ENCODE assay signal across 23 cellular contexts in genomic region chr20:18832801-18833200, GRCh38. TPM values are rescaled to one million over a fixed set of nuclear protein-coding genes. Genes with fewer than 3 reads are reported as not detected.
DNase-seq lines count a peak whose midpoint lies in the region; ATAC-seq lines count a peak whose summit lies in the region.
"Had no signal": no experiment of that assay in that cellular context is flagged by ENCODE, and none has a peak within 500 bp of the region (broad histone marks: within the 10 kb centered on the region; RNA-seq: fewer than 3 reads in every experiment).

No MANE protein-coding gene starts in this region.

- peak overlapping the region in 1 of 2 experiments; percentile 6 for H3K14ac ChIP-seq in mesenchymal stem cell (ENCODE audit: low read length in 2 of 2)

- H3K4ac ChIP-seq in mesenchymal stem cell (ENCODE audit: low read depth in 1 of 2, low read length in 2 of 2) = no peak overlapping the region

- no peaks in the 10 kb centered on the region for H3K9me3 ChIP-seq in mesenchymal stem cell (ENCODE audit: control insufficient read depth, low read length)
- H3K9me3 ChIP-seq: BE2C had no signal

- no peak overlapping the region for H3K23ac ChIP-seq in mesenchymal stem cell (ENCODE audit: low read length in 2 of 2)

- H2BK120ac ChIP-seq in mesenchymal stem cell (ENCODE audit: low read depth, low read length) = no peak overlapping the region

- no peaks in the 10 kb centered on the region for H3K79me1 ChIP-seq in mesenchymal stem cell (replicated peaks; ENCODE audit: low read length, poor library complexity, severe bottlenecking)

- H3K27ac Mint-ChIP-seq in activated naive CD4-positive, alpha-beta T cell treated with anti-CD3 and anti-CD28 coated beads, Interleukin-2, amount 50 U/mL, for 72 hours = no peak overlapping the region
- H3K27ac Mint-ChIP-seq: CD4-positive, CD25-positive, alpha-beta regulatory T cell had no signal

- no peak overlapping the region for H2AFZ ChIP-seq in mesenchymal stem cell (ENCODE audit: low read depth, low read length)

- no peak overlapping the region for H4K91ac ChIP-seq in mesenchymal stem cell (ENCODE audit: low read length)

- H3K4me1 ChIP-seq in mesenchymal stem cell (ENCODE audit: control insufficient read depth, insufficient read depth, low read depth, low read length) = peaks cover 1% of the 10 kb centered on the region
- H3K4me1 ChIP-seq: BE2C had no signal

- H3K4me2 ChIP-seq in mesenchymal stem cell (ENCODE audit: low read length, poor library complexity, severe bottlenecking) = no peak overlapping the region

- no peaks in the 10 kb centered on the region for H3K9me3 Mint-ChIP-seq in activated naive CD4-positive, alpha-beta T cell treated with anti-CD3 and anti-CD28 coated beads, Interleukin-2, amount 50 U/mL, for 72 hours

- no peaks in the 10 kb centered on the region for H3K36me3 Mint-ChIP-seq in activated naive CD4-positive, alpha-beta T cell treated with anti-CD3 and anti-CD28 coated beads, Interleukin-2, amount 50 U/mL, for 72 hours
- H3K36me3 Mint-ChIP-seq: CD4-positive, CD25-positive, alpha-beta regulatory T cell had no signal

- peak overlapping the region; percentile 30 to 59 for H3K18ac ChIP-seq in mesenchymal stem cell (ENCODE audit: low read depth in 1 of 2, low read length in 2 of 2)

- no peak overlapping the region for H3K27ac ChIP-seq in mesenchymal stem cell (ENCODE audit: low read length, poor library complexity, severe bottlenecking)
- H3K27ac ChIP-seq: HL-60, SK-N-MC had no signal

- no peak overlapping the region for H2AK5ac ChIP-seq in mesenchymal stem cell (ENCODE audit: low read length, severe bottlenecking)

- DNase-seq in A172 (ENCODE audit: low spot score) (peak; percentile 35), RPMI7951 (ENCODE audit: low read depth) (peak; percentile 13), mesenchymal stem cell (peak; percentile 13), retina (peak; percentile 10), NOMO-1 treated with dmso at 0.1 percent for 144 hours (lab: John Stamatoyannopoulos, UW; ENCODE audit: unreplicated experiment) (no peak), AG20443 (ENCODE audit: low spot score) (no peak), SKM-1 (lab: John Stamatoyannopoulos, UW; ENCODE audit: unreplicated experiment) (no peak)
- DNase-seq in activated naive CD4-positive, alpha-beta T cell treated with anti-CD3 and anti-CD28 coated beads, Interleukin-2, amount 50 U/mL, for 72 hours (ENCODE audit: low spot score in 2 of 2) = no peak
- DNase-seq: BE2C; CD4-positive, CD25-positive, alpha-beta regulatory T cell; COR-L47; DMS79; H7; KG1; NCI-H1092; NCI-H1436 treated with DMSO at 0.1 percent for 48 hours; NCI-H1930; NCI-H345; NCI-H524 treated with DMSO at 0.1 percent for 48 hours; RPMI8226; SHP77 had no signal

- H2BK5ac ChIP-seq in mesenchymal stem cell (ENCODE audit: low read depth, low read length, poor library complexity, severe bottlenecking) = no peak overlapping the region

- no peak overlapping the region for H4K8ac ChIP-seq in mesenchymal stem cell (ENCODE audit: low read length)

- no peak for ATAC-seq in activated naive CD4-positive, alpha-beta T cell treated with anti-CD3 and anti-CD28 coated beads, Interleukin-2, amount 50 U/mL, for 72 hours

- 63% methylated on average over 3 of the region's 4 CpGs for WGBS in mesenchymal stem cell

- H3K27me3 ChIP-seq in mesenchymal stem cell (ENCODE audit: control insufficient read depth in 1 of 2, insufficient read depth in 1 of 2, low read length in 2 of 2) = no peaks in the 10 kb centered on the region

- H3K4me3 ChIP-seq in mesenchymal stem cell (ENCODE audit: insufficient read depth in 1 of 2, low read depth in 1 of 2, low read length in 2 of 2) = no peak overlapping the region
- H3K4me3 ChIP-seq: SK-N-MC had no signal

- no peak overlapping the region for H2BK15ac ChIP-seq in mesenchymal stem cell (ENCODE audit: low read depth, poor library complexity, severe bottlenecking)

- H2BK12ac ChIP-seq in mesenchymal stem cell (ENCODE audit: low read length in 2 of 2) = no peak overlapping the region

- no peak overlapping the region for H3K9ac ChIP-seq in mesenchymal stem cell (ENCODE audit: low read length)

- no peaks in the 10 kb centered on the region for H3K36me3 ChIP-seq in mesenchymal stem cell (ENCODE audit: control insufficient read depth in 1 of 2, insufficient read depth in 2 of 2, low read depth in 1 of 2, low read length in 2 of 2)
- H3K36me3 ChIP-seq: BE2C had no signal

RNA-seq across cellular contexts. Expression of gene SCP2D1, which starts 19.2 kb away (rescaled TPM):
- not detected in 2 replicates for total RNA-seq in A172 (2014; rRNA removed; shearing (Covaris generic))
- not detected in 2 replicates for total RNA-seq in RPMI7951 (2014; rRNA removed; shearing (Covaris generic))
- not detected for polyA plus RNA-seq in mesenchymal stem cell (2013, experiment 1 of 2)
- not detected for polyA plus RNA-seq in mesenchymal stem cell (2013, experiment 2 of 2)
- under 1 TPM in 1 of 2 donors, not detected in 1; 0.36 TPM for total RNA-seq in activated naive CD4-positive, alpha-beta T cell treated with anti-CD3 and anti-CD28 coated beads, Interleukin-2, amount 50 U/mL, for 72 hours
- total RNA-seq: CD4-positive, CD25-positive, alpha-beta regulatory T cell; H7 had no signal
- polyA plus RNA-seq: CD4-positive, CD25-positive, alpha-beta regulatory T cell had no signal

Comparison
In these comparisons a context has a peak if more than half of its experiments do, and no peak if none do; other contexts are left out.
1. DNase-seq: peak in A172 (single experiment), RPMI7951 (single experiment), mesenchymal stem cell (single experiment) and retina (single experiment); none in NOMO-1 treated with dmso at 0.1 percent for 144 hours (single experiment), activated naive CD4-positive, alpha-beta T cell treated with anti-CD3 and anti-CD28 coated beads, Interleukin-2, amount 50 U/mL, for 72 hours (0 of 2), AG20443 (single experiment) and SKM-1 (single experiment).